Comparison of ENCODE assay signal across 21 cellular contexts in the genomic region with DNA sequence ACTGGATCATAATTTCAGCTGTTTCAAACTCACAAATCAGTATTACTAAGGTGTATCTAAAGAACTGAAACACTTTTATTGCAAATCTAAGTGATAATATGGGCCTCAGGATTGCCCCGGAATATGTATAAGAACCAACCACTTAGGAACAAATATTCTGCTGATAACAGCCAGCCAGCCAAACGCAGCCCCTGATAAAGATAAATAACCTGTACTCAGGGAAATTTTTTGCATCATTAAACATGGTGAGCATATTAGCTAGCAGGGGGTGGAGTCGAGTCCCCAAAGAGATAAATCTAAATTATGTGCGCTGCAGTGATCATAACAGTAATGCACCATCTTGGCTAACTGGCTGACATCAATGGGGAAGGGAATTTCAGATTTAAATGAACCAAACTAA.
"Had no signal": no experiment of that assay in that cellular context is flagged by ENCODE, and none has a peak within 500 bp of the region (broad histone marks: within the 10 kb centered on the region; RNA-seq: fewer than 3 reads in every experiment).

No MANE protein-coding gene starts in this region.

- H3K27me3 ChIP-seq: dorsolateral prefrontal cortex, neutrophil, right atrium auricular region, sigmoid colon, testis, tibial nerve, upper lobe of right lung had no signal

- H3K27ac ChIP-seq: dorsolateral prefrontal cortex, neutrophil, right atrium auricular region, sigmoid colon, skin epidermis, testis, tibial nerve, upper lobe of right lung had no signal

- H3K27me3 Mint-ChIP-seq: stimulated activated naive B cell treated with anti-CD40 and anti-IgM and Interleukin-4, amounts not matched to agents 10 μg/mL and 1 μg/mL and 100 μg/mL, for 72 hours; stimulated activated naive CD8-positive, alpha-beta T cell treated with anti-CD3 and anti-CD28 coated beads, Interleukin-15, amount 100 ng/mL, for 72 hours had no signal

- H3K4me3 ChIP-seq: dorsolateral prefrontal cortex, mucosa of descending colon, right atrium auricular region, sigmoid colon, skin epidermis, testis, tibial nerve, upper lobe of right lung had no signal

- H3K4me3 Mint-ChIP-seq: naive thymus-derived CD8-positive, alpha-beta T cell; stimulated activated naive B cell treated with anti-CD40 and anti-IgM and Interleukin-4, amounts not matched to agents 10 μg/mL and 1 μg/mL and 100 μg/mL, for 72 hours; stimulated activated naive CD8-positive, alpha-beta T cell treated with anti-CD3 and anti-CD28 coated beads, Interleukin-15, amount 100 ng/mL, for 72 hours had no signal

- H3K9me3 Mint-ChIP-seq: naive thymus-derived CD8-positive, alpha-beta T cell; stimulated activated naive B cell treated with anti-CD40 and anti-IgM and Interleukin-4, amounts not matched to agents 10 μg/mL and 1 μg/mL and 100 μg/mL, for 72 hours; stimulated activated naive CD8-positive, alpha-beta T cell treated with anti-CD3 and anti-CD28 coated beads, Interleukin-15, amount 100 ng/mL, for 72 hours had no signal

- H3K4me1 Mint-ChIP-seq: naive thymus-derived CD8-positive, alpha-beta T cell; stimulated activated naive B cell treated with anti-CD40 and anti-IgM and Interleukin-4, amounts not matched to agents 10 μg/mL and 1 μg/mL and 100 μg/mL, for 72 hours; stimulated activated naive CD8-positive, alpha-beta T cell treated with anti-CD3 and anti-CD28 coated beads, Interleukin-15, amount 100 ng/mL, for 72 hours had no signal

- H3K4me1 ChIP-seq: right atrium auricular region, sigmoid colon, testis, tibial nerve, upper lobe of right lung had no signal

- H3K27ac Mint-ChIP-seq: naive thymus-derived CD8-positive, alpha-beta T cell; stimulated activated naive B cell treated with anti-CD40 and anti-IgM and Interleukin-4, amounts not matched to agents 10 μg/mL and 1 μg/mL and 100 μg/mL, for 72 hours; stimulated activated naive CD8-positive, alpha-beta T cell treated with anti-CD3 and anti-CD28 coated beads, Interleukin-15, amount 100 ng/mL, for 72 hours had no signal

- DNase-seq: cortex of kidney; dorsolateral prefrontal cortex; effector CD8-positive, alpha-beta T cell; foreskin melanocyte; head of caudate nucleus; hippocampal formation; kidney glomerular epithelial cell; mucosa of descending colon; naive thymus-derived CD8-positive, alpha-beta T cell; posterior cingulate gyrus; sigmoid colon; stimulated activated CD4-positive, alpha-beta T cell treated with anti-CD3 and anti-CD28 coated beads, Interleukin-2, amount 100 ng/mL, for 24 hours; stimulated activated CD4-positive, alpha-beta T cell treated with anti-CD3 and anti-CD28 coated beads, Interleukin-4, amount 100 ng/mL, for 4 hours; stimulated activated naive B cell treated with anti-CD40 and anti-IgM and Interleukin-4, amounts not matched to agents 10 μg/mL and 1 μg/mL and 100 μg/mL, for 72 hours; stimulated activated naive CD8-positive, alpha-beta T cell treated with anti-CD3 and anti-CD28 coated beads, Interleukin-15, amount 100 ng/mL, for 72 hours; testis; upper lobe of right lung had no signal

- H3K36me3 ChIP-seq: neutrophil, right atrium auricular region, sigmoid colon, tibial nerve, upper lobe of right lung had no signal

- H3K36me3 Mint-ChIP-seq: naive thymus-derived CD8-positive, alpha-beta T cell; stimulated activated naive B cell treated with anti-CD40 and anti-IgM and Interleukin-4, amounts not matched to agents 10 μg/mL and 1 μg/mL and 100 μg/mL, for 72 hours had no signal

- H3K9me3 ChIP-seq: mucosa of descending colon, neutrophil, right atrium auricular region, sigmoid colon, testis, tibial nerve, upper lobe of right lung had no signal
